In the genomic region with DNA sequence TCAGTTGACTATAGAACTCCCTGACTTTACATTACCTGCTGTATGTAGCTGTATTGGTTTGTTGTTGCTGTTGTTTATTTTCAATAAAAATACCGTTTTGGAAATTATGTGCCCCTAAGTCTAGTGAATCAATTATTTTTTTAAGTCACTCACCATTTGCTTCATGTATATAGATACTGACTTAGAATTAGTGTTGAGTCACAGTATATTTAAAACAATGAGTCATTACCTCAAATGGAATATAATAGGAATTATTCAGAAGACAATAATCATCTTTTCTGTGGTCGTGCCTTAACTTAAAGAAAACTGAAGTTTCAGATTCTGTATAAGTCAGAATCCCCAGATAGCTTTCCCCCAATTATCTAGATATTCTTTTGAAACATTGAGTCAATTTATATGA, we compare ENCODE assay signal across 3 cellular contexts.
TF ChIP-seq lines count a peak whose summit lies in the region.

No MANE protein-coding gene starts in this region.

TF ChIP-seq in SK-N-SH, 30 proteins besides CTCF, POLR2A, EP300 and RAD21:
- TF ChIP-seq YY1 (IDR thresholded peaks at IDR 0.05; ENCODE audit: low read depth) = no peak
- no peak for TF ChIP-seq CHD2 (IDR thresholded peaks at IDR 0.05; ENCODE audit: low read length, partially characterized antibody)
- TF ChIP-seq FOXM1 (IDR thresholded peaks at IDR 0.05; ENCODE audit: low read depth) = no peak
- no peak for TF ChIP-seq POLR2AphosphoS5 (IDR thresholded peaks at IDR 0.05; ENCODE audit: low read depth, low read length)
- TF ChIP-seq FOSL2 (IDR thresholded peaks at IDR 0.05; ENCODE audit: borderline replicate concordance, low read depth) = no peak

TF ChIP-seq in SK-N-SH treated with all-trans-retinoic acid at 6 μM for 48 hours, 23 proteins besides CTCF, POLR2A, EP300 and RAD21:
- no peak for TF ChIP-seq ZNF565 (CRISPR knock-in tag; conservative IDR thresholded peaks at IDR 0.05; ENCODE audit: low read depth)
- no peak for TF ChIP-seq ZC3H10 (CRISPR knock-in tag; IDR thresholded peaks at IDR 0.05)
- TF ChIP-seq, protein P1, sequence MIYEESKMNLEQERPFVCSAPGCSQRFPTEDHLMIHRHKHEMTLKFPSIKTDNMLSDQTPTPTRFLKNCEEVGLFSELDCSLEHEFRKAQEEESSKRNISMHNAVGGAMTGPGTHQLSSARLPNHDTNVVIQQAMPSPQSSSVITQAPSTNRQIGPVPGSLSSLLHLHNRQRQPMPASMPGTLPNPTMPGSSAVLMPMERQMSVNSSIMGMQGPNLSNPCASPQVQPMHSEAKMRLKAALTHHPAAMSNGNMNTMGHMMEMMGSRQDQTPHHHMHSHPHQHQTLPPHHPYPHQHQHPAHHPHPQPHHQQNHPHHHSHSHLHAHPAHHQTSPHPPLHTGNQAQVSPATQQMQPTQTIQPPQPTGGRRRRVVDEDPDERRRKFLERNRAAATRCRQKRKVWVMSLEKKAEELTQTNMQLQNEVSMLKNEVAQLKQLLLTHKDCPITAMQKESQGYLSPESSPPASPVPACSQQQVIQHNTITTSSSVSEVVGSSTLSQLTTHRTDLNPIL (CRISPR knock-in tag; IDR thresholded peaks at IDR 0.05; ENCODE audit: low read depth) = no peak
- TF ChIP-seq ZNF70 (CRISPR knock-in tag; IDR thresholded peaks at IDR 0.05) = no peak
- TF ChIP-seq, protein P2, sequence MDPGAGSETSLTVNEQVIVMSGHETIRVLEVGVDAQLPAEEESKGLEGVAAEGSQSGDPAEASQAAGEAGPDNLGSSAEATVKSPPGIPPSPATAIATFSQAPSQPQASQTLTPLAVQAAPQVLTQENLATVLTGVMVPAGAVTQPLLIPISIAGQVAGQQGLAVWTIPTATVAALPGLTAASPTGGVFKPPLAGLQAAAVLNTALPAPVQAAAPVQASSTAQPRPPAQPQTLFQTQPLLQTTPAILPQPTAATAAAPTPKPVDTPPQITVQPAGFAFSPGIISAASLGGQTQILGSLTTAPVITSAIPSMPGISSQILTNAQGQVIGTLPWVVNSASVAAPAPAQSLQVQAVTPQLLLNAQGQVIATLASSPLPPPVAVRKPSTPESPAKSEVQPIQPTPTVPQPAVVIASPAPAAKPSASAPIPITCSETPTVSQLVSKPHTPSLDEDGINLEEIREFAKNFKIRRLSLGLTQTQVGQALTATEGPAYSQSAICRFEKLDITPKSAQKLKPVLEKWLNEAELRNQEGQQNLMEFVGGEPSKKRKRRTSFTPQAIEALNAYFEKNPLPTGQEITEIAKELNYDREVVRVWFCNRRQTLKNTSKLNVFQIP (CRISPR knock-in tag; IDR thresholded peaks at IDR 0.05; ENCODE audit: borderline replicate concordance, low read depth) = no peak
- no peak for TF ChIP-seq OSR1 (CRISPR knock-in tag; IDR thresholded peaks at IDR 0.05)
- no peak for TF ChIP-seq RARB (CRISPR knock-in tag; IDR thresholded peaks at IDR 0.05)
- TF ChIP-seq CSDC2 (CRISPR knock-in tag; IDR thresholded peaks at IDR 0.05) = no peak
- TF ChIP-seq BACH2 (CRISPR knock-in tag; IDR thresholded peaks at IDR 0.05; ENCODE audit: borderline replicate concordance) = no peak

TF ChIP-seq in IMR-90, 13 proteins besides CTCF, POLR2A, EP300 and RAD21:
- TF ChIP-seq FOS (IDR thresholded peaks at IDR 0.05; ENCODE audit: low read depth, low read length) = peak; percentile 15; the same call in 1 of the 2 replicates
- TF ChIP-seq, protein P3, sequence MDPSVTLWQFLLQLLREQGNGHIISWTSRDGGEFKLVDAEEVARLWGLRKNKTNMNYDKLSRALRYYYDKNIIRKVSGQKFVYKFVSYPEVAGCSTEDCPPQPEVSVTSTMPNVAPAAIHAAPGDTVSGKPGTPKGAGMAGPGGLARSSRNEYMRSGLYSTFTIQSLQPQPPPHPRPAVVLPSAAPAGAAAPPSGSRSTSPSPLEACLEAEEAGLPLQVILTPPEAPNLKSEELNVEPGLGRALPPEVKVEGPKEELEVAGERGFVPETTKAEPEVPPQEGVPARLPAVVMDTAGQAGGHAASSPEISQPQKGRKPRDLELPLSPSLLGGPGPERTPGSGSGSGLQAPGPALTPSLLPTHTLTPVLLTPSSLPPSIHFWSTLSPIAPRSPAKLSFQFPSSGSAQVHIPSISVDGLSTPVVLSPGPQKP (IDR thresholded peaks at IDR 0.05; ENCODE audit: borderline replicate concordance, low read depth, low read length) = no peak
